Comparison of ENCODE assay signal across 14 cellular contexts in the genomic region with DNA sequence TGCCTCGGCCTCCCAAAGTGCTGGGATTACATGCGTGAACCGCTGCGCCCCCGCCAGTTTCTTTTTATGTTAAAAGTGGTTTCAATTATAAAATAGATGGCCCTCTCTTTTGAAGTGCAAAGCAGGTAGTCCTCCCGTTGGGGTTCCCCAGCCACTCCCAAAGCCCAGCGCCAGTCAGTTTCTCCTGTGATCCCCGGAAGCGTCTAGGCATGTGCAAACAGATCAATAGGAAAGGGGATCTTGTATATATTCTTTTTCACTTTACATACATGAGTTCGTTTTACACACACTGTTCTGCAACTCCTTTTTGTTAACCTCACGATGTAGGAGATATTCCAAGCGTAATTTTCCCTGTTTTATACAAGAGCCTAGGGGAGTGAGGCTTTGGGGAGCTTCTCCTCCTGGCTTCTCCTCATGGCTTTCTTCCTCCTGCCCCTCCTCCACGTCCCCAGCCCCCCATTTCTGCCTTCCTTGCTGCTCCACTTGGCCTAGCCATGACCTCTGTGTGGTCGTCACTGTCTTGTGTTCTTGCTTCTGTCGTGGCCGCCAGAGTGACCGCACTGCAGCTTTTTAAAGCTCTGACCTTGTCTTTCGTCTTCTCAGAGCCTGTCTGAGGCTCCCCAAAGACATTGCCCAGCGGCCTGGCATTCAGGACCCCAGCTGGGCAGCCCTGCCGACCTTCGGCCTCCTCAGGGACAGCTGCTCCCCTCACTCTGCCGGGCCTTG. TPM values are rescaled to one million over a fixed set of nuclear protein-coding genes. Genes with fewer than 3 reads are reported as not detected.
"Had no signal": no experiment of that assay in that cellular context is flagged by ENCODE, and none has a peak within 500 bp of the region (broad histone marks: within the 10 kb centered on the region; RNA-seq: fewer than 3 reads in every experiment).

No MANE protein-coding gene starts in this region.

- DNase-seq: activated CD8-positive, alpha-beta memory T cell treated with anti-CD3 and anti-CD28 coated beads, Interleukin-2, amount 50 U/mL, for 48 hours; activated CD8-positive, alpha-beta T cell treated with anti-CD3 and anti-CD28 coated beads, Interleukin-2, amount 10 ng/mL, durations not matched to agents 7 days and 5 days; cortex of kidney; effector CD8-positive, alpha-beta T cell; occipital lobe; stimulated activated naive CD8-positive, alpha-beta T cell treated with anti-CD3 and anti-CD28 coated beads, Interleukin-15, Interleukin-2, amounts not matched to agents 100 U/mL and 50 U/mL, for 24 hours had no signal

- H3K4me3 Mint-ChIP-seq: activated CD4-positive, alpha-beta T cell treated with anti-CD3 and anti-CD28 coated beads for 36 hours; activated CD8-positive, alpha-beta T cell treated with anti-CD3 and anti-CD28 coated beads, Interleukin-2, amount 10 ng/mL, durations not matched to agents 7 days and 5 days; central memory CD8-positive, alpha-beta T cell had no signal

- H3K4me1 ChIP-seq: psoas muscle had no signal

- FAIRE-seq: frontal cortex had no signal

- H3K9me3 ChIP-seq: psoas muscle, suprapubic skin had no signal

- H3K9me3 Mint-ChIP-seq: central memory CD8-positive, alpha-beta T cell had no signal

- H3K4me1 Mint-ChIP-seq: activated CD4-positive, alpha-beta T cell treated with anti-CD3 and anti-CD28 coated beads for 36 hours; central memory CD8-positive, alpha-beta T cell had no signal

- H3K36me3 ChIP-seq: suprapubic skin had no signal

- H3K27ac ChIP-seq: psoas muscle, suprapubic skin had no signal

- H3K27ac Mint-ChIP-seq: activated CD4-positive, alpha-beta T cell treated with anti-CD3 and anti-CD28 coated beads for 36 hours; activated CD8-positive, alpha-beta T cell treated with anti-CD3 and anti-CD28 coated beads, Interleukin-2, amount 10 ng/mL, durations not matched to agents 7 days and 5 days had no signal

- ATAC-seq: activated CD4-positive, alpha-beta T cell treated with anti-CD3 and anti-CD28 coated beads for 36 hours; stimulated activated naive CD8-positive, alpha-beta T cell treated with anti-CD3 and anti-CD28 coated beads, Interleukin-15, Interleukin-2, amounts not matched to agents 100 U/mL and 50 U/mL, for 24 hours had no signal

RNA-seq across cellular contexts. Expression of a gene that starts 16.1 kb away (rescaled TPM):
- total RNA-seq: activated CD4-positive, alpha-beta T cell treated with anti-CD3 and anti-CD28 coated beads for 36 hours; activated CD8-positive, alpha-beta T cell treated with anti-CD3 and anti-CD28 coated beads, Interleukin-2, amount 10 ng/mL, durations not matched to agents 7 days and 5 days; fibroblast of lung; frontal cortex; kidney epithelial cell; lower leg skin; suprapubic skin had no signal
- polyA plus RNA-seq: fibroblast of lung had no signal
